8 cellular contexts compared by ENCODE assay signal in genomic region chr1:205122489-205122882, GRCh38. TPM values are rescaled to one million over a fixed set of nuclear protein-coding genes. Genes with fewer than 3 reads are reported as not detected.
DNase-seq lines count a peak whose midpoint lies in the region; ATAC-seq and TF ChIP-seq lines count a peak whose summit lies in the region.

No MANE protein-coding gene starts in this region.

- 9 to 24% (median 14%) methylated on average over 9 of the region's 9 CpGs for WGBS in stomach, 5 donors

- H3K36me3 ChIP-seq in BE2C (no peaks in the 10 kb centered on the region), stomach (peaks cover 0 to 21% (median 17%) of the 10 kb centered on the region in 4 donors)

- peak overlapping the region; percentile 96 for H3K4me3 Mint-ChIP-seq in activated CD8-positive, alpha-beta T cell treated with anti-CD3 and anti-CD28 coated beads, Interleukin-2, amount 10 ng/mL, durations not matched to agents 7 days and 5 days

- peak; percentile 5 for ATAC-seq in HG02678 (IDR thresholded peaks at IDR 0.05; ENCODE audit: unreplicated experiment)
- ATAC-seq in activated CD8-positive, alpha-beta T cell treated with anti-CD3 and anti-CD28 coated beads, Interleukin-2, amount 10 ng/mL, durations not matched to agents 7 days and 5 days: no peak

- peaks cover 39% of the 10 kb centered on the region for H3K4me1 Mint-ChIP-seq in activated CD8-positive, alpha-beta T cell treated with anti-CD3 and anti-CD28 coated beads, Interleukin-2, amount 10 ng/mL, durations not matched to agents 7 days and 5 days (ENCODE audit: low read depth)

- intact Hi-C loops in stomach (cut with DNase I; ENCODE audit: low total_unique reads): loop anchor here (10.0 kb wide), 1 partner anchor 132 kb away; no protein-coding TSS in a partner anchor

- peak overlapping the region; percentile 89 to 97 (median 94) for H3K27ac ChIP-seq in stomach

- H3K27me3 ChIP-seq in BE2C: no peaks in the 10 kb centered on the region
- H3K27me3 ChIP-seq in stomach: no peaks in the 10 kb centered on the region

- peaks cover 14% of the 10 kb centered on the region for H3K36me3 Mint-ChIP-seq in activated CD8-positive, alpha-beta T cell treated with anti-CD3 and anti-CD28 coated beads, Interleukin-2, amount 10 ng/mL, durations not matched to agents 7 days and 5 days (ENCODE audit: low read depth)

- no peak for TF ChIP-seq POLR2A in stomach (IDR thresholded peaks at IDR 0.05)

- CTCF ChIA-PET in activated CD8-positive, alpha-beta T cell treated with anti-CD3 and anti-CD28 coated beads, Interleukin-2, amount 10 ng/mL, durations not matched to agents 7 days and 5 days (lab: Charles Lee): interaction anchor here (0.9 to 5.4 kb wide), 15 partner anchors 10 to 316 kb away, joined by 3 to 46 read pairs (median 5); partner anchors contain the start of genes DSTYK and TMCC2

- DNase-seq in BE2C (no peak), stomach (no peak), NCI-H2081 (lab: John Stamatoyannopoulos, UW) (no peak), DMS79 treated with DMSO at 0.1 percent for 48 hours (lab: John Stamatoyannopoulos, UW) (no peak)
- no peak for DNase-seq in activated CD8-positive, alpha-beta T cell treated with anti-CD3 and anti-CD28 coated beads, Interleukin-2, amount 10 ng/mL, durations not matched to agents 7 days and 5 days
- DNase-seq in activated CD4-positive, alpha-beta T cell treated with anti-CD3 and anti-CD28 coated beads for 4 hours: no peak

- POLR2A ChIA-PET in activated CD8-positive, alpha-beta T cell treated with anti-CD3 and anti-CD28 coated beads, Interleukin-2, amount 10 ng/mL, durations not matched to agents 7 days and 5 days (lab: Charles Lee): interaction anchor here (0.7 to 1.5 kb wide), 5 partner anchors 19 to 632 kb away, joined by 3 to 4 read pairs (median 3); partner anchors contain the start of gene NUAK2

- H3K9me3 Mint-ChIP-seq in activated CD8-positive, alpha-beta T cell treated with anti-CD3 and anti-CD28 coated beads, Interleukin-2, amount 10 ng/mL, durations not matched to agents 7 days and 5 days (ENCODE audit: insufficient read depth): no peaks in the 10 kb centered on the region

- H3K4me3 ChIP-seq in BE2C (ENCODE audit: low read depth, low read length): peak overlapping the region; percentile 83
- H3K4me3 ChIP-seq in iPS-11a (ENCODE audit: low read depth, low read length): peak overlapping the region; percentile 76
- peak overlapping the region; percentile 84 to 97 (median 96) for H3K4me3 ChIP-seq in stomach

- H3K9me3 ChIP-seq in BE2C (no peaks in the 10 kb centered on the region), stomach (no peaks in the 10 kb centered on the region)

- no peak for TF ChIP-seq CTCF in BE2C (IDR thresholded peaks at IDR 0.05; ENCODE audit: low read depth, low read length)
- peak in 2 of 7 experiments; percentile 2 for TF ChIP-seq CTCF in stomach (IDR thresholded peaks at IDR 0.05)

- TF ChIP-seq EP300 in stomach (IDR thresholded peaks at IDR 0.05): no peak

- no peaks in the 10 kb centered on the region for H3K4me1 ChIP-seq in BE2C
- H3K4me1 ChIP-seq in stomach: peaks cover 16 to 43% (median 31%) of the 10 kb centered on the region in 4 donors

- peak overlapping the region; percentile 99 for H3K27ac Mint-ChIP-seq in activated CD8-positive, alpha-beta T cell treated with anti-CD3 and anti-CD28 coated beads, Interleukin-2, amount 10 ng/mL, durations not matched to agents 7 days and 5 days

- H3K27me3 Mint-ChIP-seq in activated CD8-positive, alpha-beta T cell treated with anti-CD3 and anti-CD28 coated beads, Interleukin-2, amount 10 ng/mL, durations not matched to agents 7 days and 5 days (ENCODE audit: low read depth): no peaks in the 10 kb centered on the region

RNA-seq across cellular contexts. Expression of gene RBBP5, which starts 0.7 kb away (rescaled TPM):
- 27.2 TPM for polyA plus RNA-seq in BE2C (2012; ENCODE audit: insufficient read depth, insufficient read length, low read depth)
- 10 to 100 TPM; 20.3 to 22.0 TPM for total RNA-seq in activated CD8-positive, alpha-beta T cell treated with anti-CD3 and anti-CD28 coated beads, Interleukin-2, amount 10 ng/mL, durations not matched to agents 7 days and 5 days
- 10 to 100 TPM in 2 of 5 donors, 1 to 10 TPM in 3; 1.4 to 13.4 (median 8.9) TPM for total RNA-seq in stomach
- 1 to 10 TPM; 3.4 to 6.0 (median 4.7) TPM for polyA plus RNA-seq in stomach

RNA-seq across cellular contexts. Expression of gene TMEM81, which starts 38.2 kb away (rescaled TPM):
- polyA plus RNA-seq in BE2C (2012; ENCODE audit: insufficient read depth, insufficient read length, low read depth): 28.0 TPM
- 1 to 10 TPM; 2.3 to 2.8 TPM for total RNA-seq in activated CD8-positive, alpha-beta T cell treated with anti-CD3 and anti-CD28 coated beads, Interleukin-2, amount 10 ng/mL, durations not matched to agents 7 days and 5 days
- 10 to 100 TPM in 1 of 5 donors, 1 to 10 TPM in 1, not detected in 3; 1.3 to 10.3 TPM for total RNA-seq in stomach
- 1 to 10 TPM in 2 of 3 donors, not detected in 1; 1.1 to 2.3 TPM for polyA plus RNA-seq in stomach
